8 cellular contexts compared by ENCODE assay signal in the genomic region with DNA sequence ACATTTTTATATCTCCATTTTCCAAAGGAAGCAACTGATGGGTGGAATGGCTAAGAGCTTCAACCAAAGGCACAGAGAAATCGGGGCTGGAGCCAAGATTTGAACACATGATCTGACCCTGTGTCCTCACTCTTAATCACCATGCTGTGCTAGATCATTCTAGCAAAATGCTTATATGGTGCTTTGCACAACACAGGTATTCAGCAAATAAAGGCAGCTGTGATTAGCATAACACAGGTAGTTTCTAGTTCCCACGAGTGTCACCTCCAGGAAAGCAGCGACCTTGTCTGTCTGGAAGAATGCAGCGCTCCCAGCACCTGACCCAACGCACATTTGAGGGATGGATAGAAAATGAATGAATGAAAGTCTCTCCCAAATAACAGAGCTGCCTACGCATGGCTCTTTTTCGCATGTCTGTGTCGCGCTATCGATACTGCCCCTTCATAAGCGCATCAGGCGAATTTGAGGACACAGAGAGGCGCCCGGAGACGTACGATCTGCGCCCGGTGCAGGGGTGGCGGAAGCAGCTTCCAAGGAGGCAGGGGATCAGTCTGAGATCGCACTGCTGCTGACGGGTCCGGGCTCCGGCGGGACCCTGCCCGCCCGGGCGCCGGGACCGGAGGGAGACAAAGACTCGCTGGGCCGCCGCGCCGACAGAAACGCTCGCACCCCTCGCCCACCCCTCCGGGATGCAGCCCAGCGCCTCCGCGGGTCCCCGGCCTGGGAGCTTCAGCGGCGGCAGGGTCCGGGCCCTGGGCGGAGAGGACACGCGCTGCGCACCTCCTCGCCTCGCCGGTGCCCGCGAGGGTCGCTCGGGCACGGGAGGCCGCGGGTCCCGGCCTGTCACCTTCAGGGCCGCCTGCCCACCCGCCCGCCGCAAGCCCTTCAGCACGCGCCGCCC. TPM values are rescaled to one million over a fixed set of nuclear protein-coding genes. Genes with fewer than 3 reads are reported as not detected.
DNase-seq lines count a peak whose midpoint lies in the region; ATAC-seq lines count a peak whose summit lies in the region.

No MANE protein-coding gene starts in this region.

- H3K23ac ChIP-seq in neuronal stem cell (ENCODE audit: low read depth, low read length, poor library complexity): peak overlapping the region; percentile 90

- H3K27me3 Mint-ChIP-seq in CD4-positive, CD25-positive, alpha-beta regulatory T cell: no peaks in the 10 kb centered on the region
- H3K27me3 Mint-ChIP-seq in activated CD4-positive, alpha-beta T cell treated with anti-CD3 and anti-CD28 coated beads, Interleukin-2, amount 10 ng/mL, durations not matched to agents 7 days and 5 days: no peaks in the 10 kb centered on the region

- H2BK120ac ChIP-seq in neuronal stem cell (ENCODE audit: low read depth, low read length): no peak overlapping the region

- peaks cover 4 to 43% (median 28%) of the 10 kb centered on the region in 4 donors for H3K4me1 Mint-ChIP-seq in CD4-positive, CD25-positive, alpha-beta regulatory T cell
- H3K4me1 Mint-ChIP-seq in activated CD4-positive, alpha-beta T cell treated with anti-CD3 and anti-CD28 coated beads, Interleukin-2, amount 10 ng/mL, durations not matched to agents 7 days and 5 days: peaks cover 36% of the 10 kb centered on the region

- no peak overlapping the region for H2BK15ac ChIP-seq in neuronal stem cell (ENCODE audit: low read length)

- no peaks in the 10 kb centered on the region for H3K9me3 ChIP-seq in CD4-positive, CD25-positive, alpha-beta regulatory T cell (ENCODE audit: control insufficient read depth in 2 of 2, low read length in 2 of 2)
- peaks cover 4% of the 10 kb centered on the region in 2 donors for H3K9me3 ChIP-seq in neuronal stem cell (replicated peaks in 1 of 2; ENCODE audit: control insufficient read depth in 2 of 2, insufficient read depth in 1 of 2, low read depth in 1 of 2, low read length in 2 of 2)

- H4K8ac ChIP-seq in neuronal stem cell (ENCODE audit: low read depth, low read length): no peak overlapping the region

- peaks cover 22% of the 10 kb centered on the region for H3K79me1 ChIP-seq in neuronal stem cell (ENCODE audit: low read depth, low read length)

- H3K4me3 ChIP-seq in CD4-positive, CD25-positive, alpha-beta regulatory T cell (ENCODE audit: low read depth, low read length): peak overlapping the region; percentile 89
- H3K4me3 ChIP-seq in neuronal stem cell (ENCODE audit: low read length in 2 of 2): peak overlapping the region; percentile 62 to 97

- peaks cover 16% of the 10 kb centered on the region for H3K4me1 ChIP-seq in CD4-positive, CD25-positive, alpha-beta regulatory T cell (ENCODE audit: control insufficient read depth, insufficient read depth, low read length, poor library complexity, severe bottlenecking)
- H3K4me1 ChIP-seq in neuronal stem cell (ENCODE audit: control insufficient read depth in 2 of 2, insufficient read depth in 1 of 2, low read depth in 1 of 2, low read length in 2 of 2): peaks cover 7 to 12% of the 10 kb centered on the region in 2 donors

- no peaks in the 10 kb centered on the region for H3K9me3 Mint-ChIP-seq in CD4-positive, CD25-positive, alpha-beta regulatory T cell
- H3K9me3 Mint-ChIP-seq in activated CD4-positive, alpha-beta T cell treated with anti-CD3 and anti-CD28 coated beads, Interleukin-2, amount 10 ng/mL, durations not matched to agents 7 days and 5 days: peaks cover 2% of the 10 kb centered on the region

- H2AFZ ChIP-seq in neuronal stem cell (ENCODE audit: low read length): peak overlapping the region; percentile 79

- H3K27ac Mint-ChIP-seq in CD4-positive, CD25-positive, alpha-beta regulatory T cell: peak overlapping the region in 2 of 3 donors; percentile 14 to 86
- peak overlapping the region; percentile 54 for H3K27ac Mint-ChIP-seq in activated CD4-positive, alpha-beta T cell treated with anti-CD3 and anti-CD28 coated beads, Interleukin-2, amount 10 ng/mL, durations not matched to agents 7 days and 5 days

- no CpG with 5 or more reads among the region's 67 CpGs for WGBS in neuronal stem cell (ENCODE audit: extremely low coverage in 2 of 2, insufficient read length in 2 of 2, insufficient replicate concordance in 1 of 2), 2 donors

- peak overlapping the region; percentile 63 for H3K4me2 ChIP-seq in neuronal stem cell (ENCODE audit: insufficient read depth, low read length, poor library complexity, severe bottlenecking)

- peak overlapping the region; percentile 23 for H3K27ac ChIP-seq in CD4-positive, CD25-positive, alpha-beta regulatory T cell (ENCODE audit: insufficient read depth, low read length, poor library complexity, severe bottlenecking)
- H3K27ac ChIP-seq in neuronal stem cell (replicated peaks; ENCODE audit: low read length): no peak overlapping the region

- peak in 1 of 3 donors; percentile 56 for DNase-seq in CD4-positive, CD25-positive, alpha-beta regulatory T cell
- peak; percentile 41 for DNase-seq in activated CD4-positive, alpha-beta T cell treated with anti-CD3 and anti-CD28 coated beads, Interleukin-2, amount 10 ng/mL, durations not matched to agents 7 days and 5 days
- peak; percentile 34 for DNase-seq in fibroblast of gingiva (ENCODE audit: low read depth)
- no peak for DNase-seq in neuronal stem cell (ENCODE audit: low spot score)

- CTCF ChIA-PET in activated CD4-positive, alpha-beta T cell treated with anti-CD3 and anti-CD28 coated beads, Interleukin-2, amount 10 ng/mL, durations not matched to agents 7 days and 5 days (lab: Charles Lee): interaction anchor here (0.6 to 0.9 kb wide), 3 partner anchors 24 to 114 kb away, joined by 3 to 4 read pairs (median 3); no protein-coding TSS in a partner anchor

- peak in 1 of 2 donors; percentile 2 for ATAC-seq in CD4-positive, CD25-positive, alpha-beta regulatory T cell (ENCODE audit: low read depth in 2 of 2)
- peak; percentile 24 for ATAC-seq in GM19351 (IDR thresholded peaks at IDR 0.05; ENCODE audit: unreplicated experiment)
- ATAC-seq in HG03457 (IDR thresholded peaks at IDR 0.05; ENCODE audit: unreplicated experiment): peak; percentile 34
- no peak for ATAC-seq in GM18517 (IDR thresholded peaks at IDR 0.05; ENCODE audit: unreplicated experiment)
- no peak for ATAC-seq in GM21786 (IDR thresholded peaks at IDR 0.05; ENCODE audit: unreplicated experiment)

- H3K4ac ChIP-seq in neuronal stem cell (ENCODE audit: low read length): peak overlapping the region; percentile 56

- no peak overlapping the region for H2AK5ac ChIP-seq in neuronal stem cell (ENCODE audit: low read depth, low read length)

- no peaks in the 10 kb centered on the region for H3K27me3 ChIP-seq in CD4-positive, CD25-positive, alpha-beta regulatory T cell (ENCODE audit: control insufficient read depth, insufficient read depth, low read length)
- H3K27me3 ChIP-seq in neuronal stem cell (ENCODE audit: control insufficient read depth in 3 of 3, insufficient read depth in 3 of 3, low read depth in 1 of 3, low read length in 3 of 3): no peaks in the 10 kb centered on the region

- POLR2A ChIA-PET in activated CD4-positive, alpha-beta T cell treated with anti-CD3 and anti-CD28 coated beads, Interleukin-2, amount 10 ng/mL, durations not matched to agents 7 days and 5 days (lab: Charles Lee): no interaction called here

- H3K36me3 Mint-ChIP-seq in CD4-positive, CD25-positive, alpha-beta regulatory T cell: peaks cover 16% of the 10 kb centered on the region
- no peaks in the 10 kb centered on the region for H3K36me3 Mint-ChIP-seq in activated CD4-positive, alpha-beta T cell treated with anti-CD3 and anti-CD28 coated beads, Interleukin-2, amount 10 ng/mL, durations not matched to agents 7 days and 5 days (ENCODE audit: low read depth)

- no peaks in the 10 kb centered on the region for H3K36me3 ChIP-seq in CD4-positive, CD25-positive, alpha-beta regulatory T cell (ENCODE audit: control insufficient read depth, insufficient read depth, low read length)
- peaks cover 3 to 11% of the 10 kb centered on the region in 2 donors for H3K36me3 ChIP-seq in neuronal stem cell (replicated peaks in 1 of 2; ENCODE audit: control insufficient read depth in 2 of 2, insufficient read depth in 2 of 2, low read length in 2 of 2)

- no peak overlapping the region for H2BK12ac ChIP-seq in neuronal stem cell (ENCODE audit: low read length)

- peak overlapping the region; percentile 93 for H3K9ac ChIP-seq in neuronal stem cell (ENCODE audit: low read depth, low read length, poor library complexity)

- H3K14ac ChIP-seq in neuronal stem cell (ENCODE audit: low read length): peak overlapping the region; percentile 49

- H4K91ac ChIP-seq in neuronal stem cell (ENCODE audit: low read depth, low read length, poor library complexity): no peak overlapping the region

- H2BK5ac ChIP-seq in neuronal stem cell (ENCODE audit: low read length): peak overlapping the region; percentile 88

- peak overlapping the region; percentile 68 for H3K18ac ChIP-seq in neuronal stem cell (ENCODE audit: low read length)

- peak overlapping the region; percentile 89 to 93 (median 90) for H3K4me3 Mint-ChIP-seq in CD4-positive, CD25-positive, alpha-beta regulatory T cell
- H3K4me3 Mint-ChIP-seq in activated CD4-positive, alpha-beta T cell treated with anti-CD3 and anti-CD28 coated beads, Interleukin-2, amount 10 ng/mL, durations not matched to agents 7 days and 5 days: peak overlapping the region; percentile 88

RNA-seq across cellular contexts. Expression of a gene that starts 0.6 kb away (rescaled TPM):
- total RNA-seq in CD4-positive, CD25-positive, alpha-beta regulatory T cell: 47.8 TPM
- polyA plus RNA-seq in CD4-positive, CD25-positive, alpha-beta regulatory T cell: 1 to 10 TPM; 8.5 to 9.1 (median 8.8) TPM
- total RNA-seq in activated CD4-positive, alpha-beta T cell treated with anti-CD3 and anti-CD28 coated beads, Interleukin-2, amount 10 ng/mL, durations not matched to agents 7 days and 5 days: 10 to 100 TPM; 33.3 to 39.1 TPM
- 26.7 TPM for polyA plus RNA-seq in neuronal stem cell (2013, experiment 1 of 2)
- polyA plus RNA-seq in neuronal stem cell (2013, experiment 2 of 2): 25.4 TPM

RNA-seq across cellular contexts. Expression of a gene that starts 24.8 kb away (rescaled TPM):
- not detected for total RNA-seq in CD4-positive, CD25-positive, alpha-beta regulatory T cell
- polyA plus RNA-seq in CD4-positive, CD25-positive, alpha-beta regulatory T cell: not detected
- not detected for total RNA-seq in activated CD4-positive, alpha-beta T cell treated with anti-CD3 and anti-CD28 coated beads, Interleukin-2, amount 10 ng/mL, durations not matched to agents 7 days and 5 days
- 0.07 TPM for polyA plus RNA-seq in neuronal stem cell (2013, experiment 1 of 2)
- polyA plus RNA-seq in neuronal stem cell (2013, experiment 2 of 2): 0.07 TPM

RNA-seq across cellular contexts. Expression of a gene that starts 25.0 kb away (rescaled TPM):
- 1.9 TPM for total RNA-seq in CD4-positive, CD25-positive, alpha-beta regulatory T cell
- 1 to 10 TPM in 2 of 4 donors, under 1 TPM in 1, not detected in 1; 0.76 to 1.6 (median 1.5) TPM for polyA plus RNA-seq in CD4-positive, CD25-positive, alpha-beta regulatory T cell
- total RNA-seq in activated CD4-positive, alpha-beta T cell treated with anti-CD3 and anti-CD28 coated beads, Interleukin-2, amount 10 ng/mL, durations not matched to agents 7 days and 5 days: 1 to 10 TPM; 3.1 to 3.9 TPM
- 4.7 TPM for polyA plus RNA-seq in neuronal stem cell (2013, experiment 1 of 2)
- 4.7 TPM for polyA plus RNA-seq in neuronal stem cell (2013, experiment 2 of 2)

Comparison
In these comparisons a context has a peak if more than half of its experiments do, and no peak if none do; other contexts are left out.
1. ATAC-seq: peak in GM19351 (single experiment) and HG03457 (single experiment); none in GM18517 (single experiment) and GM21786 (single experiment).